In genomic region chr6:42446370-42446769, GRCh38 we compare ENCODE assay signal across 30 cellular contexts. TPM values are rescaled to one million over a fixed set of nuclear protein-coding genes. Genes with fewer than 3 reads are reported as not detected.
DNase-seq lines count a peak whose midpoint lies in the region; ATAC-seq and TF ChIP-seq lines count a peak whose summit lies in the region.
"Had no signal": no experiment of that assay in that cellular context is flagged by ENCODE, and none has a peak within 500 bp of the region (broad histone marks: within the 10 kb centered on the region; RNA-seq: fewer than 3 reads in every experiment).

No MANE protein-coding gene starts in this region.

- H3K4me1 Mint-ChIP-seq in natural killer cell treated with Interleukin-12 subunit alpha and Interleukin-12 subunit beta and Interleukin-15 and Interleukin-18, amount 100 ng/mL, for 72 hours (ENCODE audit: low read depth in 2 of 2), result peaks cover 61 to 83% of the 10 kb centered on the region in 2 donors
- H3K4me1 Mint-ChIP-seq in natural killer cell, result peaks cover 61 to 85% of the 10 kb centered on the region in 2 donors
- H3K4me1 Mint-ChIP-seq in endothelial cell (ENCODE audit: unreplicated experiment), result peaks cover 21% of the 10 kb centered on the region
- H3K4me1 Mint-ChIP-seq in activated T-helper 1 cell treated with anti-CD3 and anti-CD28 coated beads, Interleukin-12 subunit alpha, Interleukin-12 subunit beta, Interleukin-2, Interleukin-4 antibody, amounts not matched to agents 30 ng/mL and 10 ng/mL and 1 ng/mL, durations not matched to agents 14 hours and 24 hours and 36 hours (ENCODE audit: low read depth), result peaks cover 85% of the 10 kb centered on the region

- no peaks in the 10 kb centered on the region for H3K27me3 Mint-ChIP-seq in natural killer cell treated with Interleukin-12 subunit alpha and Interleukin-12 subunit beta and Interleukin-15 and Interleukin-18, amount 100 ng/mL, for 72 hours
- H3K27me3 Mint-ChIP-seq in natural killer cell (ENCODE audit: low read depth in 2 of 2), result no peaks in the 10 kb centered on the region
- H3K27me3 Mint-ChIP-seq in endothelial cell (ENCODE audit: unreplicated experiment), result peaks cover 10% of the 10 kb centered on the region
- no peaks in the 10 kb centered on the region for H3K27me3 Mint-ChIP-seq in activated T-helper 1 cell treated with anti-CD3 and anti-CD28 coated beads, Interleukin-12 subunit alpha, Interleukin-12 subunit beta, Interleukin-2, Interleukin-4 antibody, amounts not matched to agents 30 ng/mL and 10 ng/mL and 1 ng/mL, durations not matched to agents 14 hours and 24 hours and 36 hours (ENCODE audit: insufficient read depth)

- H3K4me3 Mint-ChIP-seq in natural killer cell treated with Interleukin-12 subunit alpha and Interleukin-12 subunit beta and Interleukin-15 and Interleukin-18, amount 100 ng/mL, for 72 hours, result no peak overlapping the region
- H3K4me3 Mint-ChIP-seq in natural killer cell (no peak overlapping the region), endothelial cell (ENCODE audit: unreplicated experiment) (peak overlapping the region; percentile 67)
- H3K4me3 Mint-ChIP-seq in activated T-helper 1 cell treated with anti-CD3 and anti-CD28 coated beads, Interleukin-12 subunit alpha, Interleukin-12 subunit beta, Interleukin-2, Interleukin-4 antibody, amounts not matched to agents 30 ng/mL and 10 ng/mL and 1 ng/mL, durations not matched to agents 14 hours and 24 hours and 36 hours, result no peak overlapping the region
- H3K4me3 Mint-ChIP-seq: T-helper 2 cell treated with Interferon-gamma antibody and Interleukin-4, amounts not matched to agents 5 μg/mL and 100 μg/mL, for 36 hours had no signal

- no peak for ATAC-seq in natural killer cell treated with Interleukin-12 subunit alpha and Interleukin-12 subunit beta and Interleukin-15 and Interleukin-18, amount 100 ng/mL, for 72 hours
- ATAC-seq in natural killer cell, result no peak
- ATAC-seq: esophagus mucosa, HCT116, heart right ventricle, K562, mucosa of descending colon, right cardiac atrium had no signal

- no peaks in the 10 kb centered on the region for H3K27me3 ChIP-seq in WERI-Rb-1 (ENCODE audit: insufficient read depth, low read depth, severe bottlenecking)
- H3K27me3 ChIP-seq: BE2C, colonic mucosa, heart right ventricle, MG63, transverse colon had no signal

- H3K27ac Mint-ChIP-seq in natural killer cell treated with Interleukin-12 subunit alpha and Interleukin-12 subunit beta and Interleukin-15 and Interleukin-18, amount 100 ng/mL, for 72 hours, result peak overlapping the region; percentile 85 to 98
- peak overlapping the region in 1 of 2 donors; percentile 2 for H3K27ac Mint-ChIP-seq in natural killer cell
- H3K27ac Mint-ChIP-seq in endothelial cell (ENCODE audit: unreplicated experiment), result no peak overlapping the region
- no peak overlapping the region for H3K27ac Mint-ChIP-seq in activated T-helper 1 cell treated with anti-CD3 and anti-CD28 coated beads, Interleukin-12 subunit alpha, Interleukin-12 subunit beta, Interleukin-2, Interleukin-4 antibody, amounts not matched to agents 30 ng/mL and 10 ng/mL and 1 ng/mL, durations not matched to agents 14 hours and 24 hours and 36 hours
- H3K27ac Mint-ChIP-seq: T-helper 2 cell treated with Interferon-gamma antibody and Interleukin-4, amounts not matched to agents 5 μg/mL and 100 μg/mL, for 36 hours had no signal

- no peak for DNase-seq in natural killer cell treated with Interleukin-12 subunit alpha and Interleukin-12 subunit beta and Interleukin-15 and Interleukin-18, amount 100 ng/mL, for 72 hours (ENCODE audit: low spot score)
- no peak for DNase-seq in natural killer cell
- peak; percentile 2 for DNase-seq in WERI-Rb-1
- no peak for DNase-seq in endothelial cell (ENCODE audit: low spot score)
- DNase-seq in NCI-H2171 treated with DMSO at 0.1 percent for 48 hours (lab: John Stamatoyannopoulos, UW), result no peak
- no peak for DNase-seq in activated T-helper 1 cell treated with anti-CD3 and anti-CD28 coated beads, Interleukin-12 subunit alpha, Interleukin-12 subunit beta, Interleukin-2, Interleukin-4 antibody, amounts not matched to agents 30 ng/mL and 10 ng/mL and 1 ng/mL, durations not matched to agents 14 hours and 24 hours and 36 hours (ENCODE audit: low spot score)
- no peak for DNase-seq in NOMO-1 treated with dmso at 0.1 percent for 144 hours (lab: John Stamatoyannopoulos, UW; ENCODE audit: unreplicated experiment)
- DNase-seq in NCI-H524 treated with DMSO at 0.1 percent for 48 hours (lab: John Stamatoyannopoulos, UW), result no peak
- DNase-seq: ACHN; activated CD4-positive, alpha-beta T cell treated with anti-CD3 and anti-CD28 coated beads for 4 hours; activated effector memory CD4-positive, alpha-beta T cell treated with anti-CD3 and anti-CD28 coated beads, Interleukin-2, amount 50 U/mL, for 16 hours; BE2C; Caco-2; colonic mucosa; DMS79; heart right ventricle; MG63; mucosa of descending colon; NCI-H1417; NCI-H2081 treated with DMSO at 0.1 percent for 48 hours; NCI-H345; OCI-M1; right cardiac atrium; stimulated activated CD4-positive, alpha-beta T cell treated with anti-CD3 and anti-CD28 coated beads, Interleukin-2, amount 100 ng/mL, for 24 hours; transverse colon had no signal

- no peak for TF ChIP-seq CTCF in natural killer cell (IDR thresholded peaks at IDR 0.05)
- TF ChIP-seq CTCF in WERI-Rb-1 (IDR thresholded peaks at IDR 0.05; ENCODE audit: low read depth, low read length), result no peak
- no peak for TF ChIP-seq CTCF in endothelial cell (IDR thresholded peaks at IDR 0.05; ENCODE audit: unreplicated experiment)

- no peak overlapping the region for H3K4me3 ChIP-seq in WERI-Rb-1 (ENCODE audit: low read depth, low read length)
- H3K4me3 ChIP-seq: colonic mucosa, heart right ventricle, K562, lung, MG63, mucosa of descending colon, transverse colon had no signal

- no peaks in the 10 kb centered on the region for H3K9me3 ChIP-seq in WERI-Rb-1 (ENCODE audit: severe bottlenecking)
- H3K9me3 ChIP-seq: BE2C, Caco-2, colonic mucosa, heart right ventricle, MG63, mucosa of descending colon, transverse colon had no signal

- no peaks in the 10 kb centered on the region for H3K36me3 ChIP-seq in WERI-Rb-1
- H3K36me3 ChIP-seq: BE2C, colonic mucosa, heart right ventricle, MG63, transverse colon had no signal

- no peak overlapping the region for H3K27ac ChIP-seq in WERI-Rb-1
- H3K27ac ChIP-seq: colonic mucosa, heart right ventricle, transverse colon had no signal

- no peaks in the 10 kb centered on the region for H3K36me3 Mint-ChIP-seq in natural killer cell treated with Interleukin-12 subunit alpha and Interleukin-12 subunit beta and Interleukin-15 and Interleukin-18, amount 100 ng/mL, for 72 hours
- H3K36me3 Mint-ChIP-seq in natural killer cell (no peaks in the 10 kb centered on the region), endothelial cell (ENCODE audit: low read depth, unreplicated experiment) (no peaks in the 10 kb centered on the region)
- H3K36me3 Mint-ChIP-seq in activated T-helper 1 cell treated with anti-CD3 and anti-CD28 coated beads, Interleukin-12 subunit alpha, Interleukin-12 subunit beta, Interleukin-2, Interleukin-4 antibody, amounts not matched to agents 30 ng/mL and 10 ng/mL and 1 ng/mL, durations not matched to agents 14 hours and 24 hours and 36 hours (ENCODE audit: low read depth), result peaks cover 54% of the 10 kb centered on the region

- H3K9me3 Mint-ChIP-seq in natural killer cell treated with Interleukin-12 subunit alpha and Interleukin-12 subunit beta and Interleukin-15 and Interleukin-18, amount 100 ng/mL, for 72 hours, result no peaks in the 10 kb centered on the region
- H3K9me3 Mint-ChIP-seq in natural killer cell (no peaks in the 10 kb centered on the region), endothelial cell (ENCODE audit: unreplicated experiment) (no peaks in the 10 kb centered on the region)
- no peaks in the 10 kb centered on the region for H3K9me3 Mint-ChIP-seq in activated T-helper 1 cell treated with anti-CD3 and anti-CD28 coated beads, Interleukin-12 subunit alpha, Interleukin-12 subunit beta, Interleukin-2, Interleukin-4 antibody, amounts not matched to agents 30 ng/mL and 10 ng/mL and 1 ng/mL, durations not matched to agents 14 hours and 24 hours and 36 hours
- H3K9me3 Mint-ChIP-seq: T-helper 2 cell treated with Interferon-gamma antibody and Interleukin-4, amounts not matched to agents 5 μg/mL and 100 μg/mL, for 36 hours had no signal

- intact Hi-C loops in natural killer cell (cut with micrococcal nuclease), result no loop called here
- intact Hi-C loops in activated T-helper 1 cell treated with anti-CD3 and anti-CD28 coated beads, Interleukin-12 subunit alpha, Interleukin-12 subunit beta, Interleukin-2, Interleukin-4 antibody, amounts not matched to agents 30 ng/mL and 10 ng/mL and 1 ng/mL, durations not matched to agents 14 hours and 24 hours and 36 hours (cut with micrococcal nuclease), result no loop called here

RNA-seq across cellular contexts. Expression of gene TRERF1, which starts 5.4 kb away (rescaled TPM):
- total RNA-seq in natural killer cell treated with Interleukin-12 subunit alpha and Interleukin-12 subunit beta and Interleukin-15 and Interleukin-18, amount 100 ng/mL, for 72 hours, result 10 to 100 TPM; 33.2 to 35.3 TPM
- total RNA-seq in natural killer cell (10 to 100 TPM; 34.6 to 42.3 (median 38.6) TPM), endothelial cell (ENCODE audit: unreplicated experiment) (8.7 TPM)
- total RNA-seq in activated T-helper 1 cell treated with anti-CD3 and anti-CD28 coated beads, Interleukin-12 subunit alpha, Interleukin-12 subunit beta, Interleukin-2, Interleukin-4 antibody, amounts not matched to agents 30 ng/mL and 10 ng/mL and 1 ng/mL, durations not matched to agents 14 hours and 24 hours and 36 hours, result 47.9 and 48.2 TPM in 2 replicates

Comparison
In these comparisons a context has a peak if more than half of its experiments do, and no peak if none do; other contexts are left out.
1. H3K27ac Mint-ChIP-seq: peak in natural killer cell treated with Interleukin-12 subunit alpha and Interleukin-12 subunit beta and Interleukin-15 and Interleukin-18, amount 100 ng/mL, for 72 hours (2 of 2); none in endothelial cell (single experiment) and activated T-helper 1 cell treated with anti-CD3 and anti-CD28 coated beads, Interleukin-12 subunit alpha, Interleukin-12 subunit beta, Interleukin-2, Interleukin-4 antibody, amounts not matched to agents 30 ng/mL and 10 ng/mL and 1 ng/mL, durations not matched to agents 14 hours and 24 hours and 36 hours (single experiment).